In genomic region chr1:81887421-81887820, GRCh38 we compare ENCODE assay signal across 26 cellular contexts.
"Had no signal": no experiment of that assay in that cellular context is flagged by ENCODE, and none has a peak within 500 bp of the region (broad histone marks: within the 10 kb centered on the region; RNA-seq: fewer than 3 reads in every experiment).

No MANE protein-coding gene starts in this region.

- H3K4me3 ChIP-seq: body of pancreas, gastrocnemius medialis, heart right ventricle, hepatocyte had no signal

- H3K4me2 ChIP-seq: hepatocyte had no signal

- H3K9me3 ChIP-seq: body of pancreas, gastrocnemius medialis, heart right ventricle had no signal

- H3K4me1 ChIP-seq: body of pancreas, foreskin keratinocyte, gastrocnemius medialis had no signal

- H2AFZ ChIP-seq: hepatocyte had no signal

- H3K4me3 Mint-ChIP-seq: activated CD4-positive, alpha-beta memory T cell treated with anti-CD3 and anti-CD28 coated beads, Interleukin-2, amount 10 ng/mL, durations not matched to agents 7 days and 5 days; activated CD4-positive, alpha-beta T cell treated with anti-CD3 and anti-CD28 coated beads for 36 hours; activated CD4-positive, alpha-beta T cell treated with anti-CD3 and anti-CD28 coated beads, Interleukin-2, amount 10 ng/mL, durations not matched to agents 24 days and 14 days; activated naive CD8-positive, alpha-beta T cell; activated T-cell treated with anti-CD3 and anti-CD28 coated beads, Interleukin-2, amount 50 U/mL, for 24 hours; activated T-cell treated with anti-CD3 and anti-CD28 coated beads, Interleukin-2, amount 50 U/mL, for 72 hours had no signal

- H3K27ac ChIP-seq: body of pancreas, coronary artery, foreskin keratinocyte, gastrocnemius medialis, heart right ventricle, hepatocyte had no signal

- FAIRE-seq: endometrium had no signal

- DNase-seq: activated CD4-positive, alpha-beta memory T cell treated with anti-CD3 and anti-CD28 coated beads, Interleukin-2, amount 10 ng/mL, durations not matched to agents 7 days and 5 days; activated CD4-positive, alpha-beta T cell treated with anti-CD3 and anti-CD28 coated beads for 36 hours; activated CD4-positive, alpha-beta T cell treated with anti-CD3 and anti-CD28 coated beads, Interleukin-2, amount 10 ng/mL, durations not matched to agents 24 days and 14 days; activated CD4-positive, CD25-positive, alpha-beta regulatory T cell; activated CD4-positive, CD25-positive, alpha-beta regulatory T cell treated with anti-CD3 and anti-CD28 coated beads, Interleukin-2, amount 50 U/mL, for 72 hours; activated CD8-positive, alpha-beta memory T cell treated with anti-CD3 and anti-CD28 coated beads, Interleukin-2, amount 50 U/mL, for 48 hours; activated gamma-delta T cell; activated naive CD4-positive, alpha-beta T cell treated with anti-CD3 and anti-CD28 coated beads, Interleukin-2, amount 50 U/mL, for 16 hours; activated naive CD4-positive, alpha-beta T cell treated with Interleukin-2 at 50 U/mL for 16 hours; activated T-cell treated with anti-CD3 and anti-CD28 coated beads for 4 hours; activated T-cell treated with anti-CD3 and anti-CD28 coated beads, Interleukin-2, amount 50 U/mL, for 24 hours; activated T-cell treated with anti-CD3 and anti-CD28 coated beads, Interleukin-2, amount 50 U/mL, for 72 hours; amniotic stem cell; aorta; body of pancreas; central memory CD4-positive, alpha-beta T cell; cerebellar nuclear complex; effector CD8-positive, alpha-beta T cell; gastrocnemius medialis; heart right ventricle; T-helper 2 cell had no signal

- H3K27me3 Mint-ChIP-seq: activated CD4-positive, alpha-beta memory T cell treated with anti-CD3 and anti-CD28 coated beads, Interleukin-2, amount 10 ng/mL, durations not matched to agents 7 days and 5 days; activated CD4-positive, alpha-beta T cell treated with anti-CD3 and anti-CD28 coated beads for 36 hours; activated CD4-positive, alpha-beta T cell treated with anti-CD3 and anti-CD28 coated beads, Interleukin-2, amount 10 ng/mL, durations not matched to agents 24 days and 14 days; activated naive CD8-positive, alpha-beta T cell; activated T-cell treated with anti-CD3 and anti-CD28 coated beads, Interleukin-2, amount 50 U/mL, for 24 hours had no signal

- H3K27ac Mint-ChIP-seq: activated CD4-positive, alpha-beta memory T cell treated with anti-CD3 and anti-CD28 coated beads, Interleukin-2, amount 10 ng/mL, durations not matched to agents 7 days and 5 days; activated CD4-positive, alpha-beta T cell treated with anti-CD3 and anti-CD28 coated beads for 36 hours; activated CD4-positive, alpha-beta T cell treated with anti-CD3 and anti-CD28 coated beads, Interleukin-2, amount 10 ng/mL, durations not matched to agents 24 days and 14 days; activated naive CD8-positive, alpha-beta T cell; activated T-cell treated with anti-CD3 and anti-CD28 coated beads, Interleukin-2, amount 50 U/mL, for 24 hours; activated T-cell treated with anti-CD3 and anti-CD28 coated beads, Interleukin-2, amount 50 U/mL, for 72 hours had no signal

- H3K9me3 Mint-ChIP-seq: activated CD4-positive, alpha-beta memory T cell treated with anti-CD3 and anti-CD28 coated beads, Interleukin-2, amount 10 ng/mL, durations not matched to agents 7 days and 5 days; activated CD4-positive, alpha-beta T cell treated with anti-CD3 and anti-CD28 coated beads, Interleukin-2, amount 10 ng/mL, durations not matched to agents 24 days and 14 days; activated T-cell treated with anti-CD3 and anti-CD28 coated beads, Interleukin-2, amount 50 U/mL, for 24 hours had no signal

- H3K4me1 Mint-ChIP-seq: activated CD4-positive, alpha-beta memory T cell treated with anti-CD3 and anti-CD28 coated beads, Interleukin-2, amount 10 ng/mL, durations not matched to agents 7 days and 5 days; activated CD4-positive, alpha-beta T cell treated with anti-CD3 and anti-CD28 coated beads for 36 hours; activated CD4-positive, alpha-beta T cell treated with anti-CD3 and anti-CD28 coated beads, Interleukin-2, amount 10 ng/mL, durations not matched to agents 24 days and 14 days had no signal

- H3K36me3 Mint-ChIP-seq: activated naive CD8-positive, alpha-beta T cell had no signal

- H3K27me3 ChIP-seq: body of pancreas, foreskin keratinocyte, gastrocnemius medialis, heart right ventricle, hepatocyte had no signal

- H3K36me3 ChIP-seq: gastrocnemius medialis, heart right ventricle had no signal
